In the genomic region with DNA sequence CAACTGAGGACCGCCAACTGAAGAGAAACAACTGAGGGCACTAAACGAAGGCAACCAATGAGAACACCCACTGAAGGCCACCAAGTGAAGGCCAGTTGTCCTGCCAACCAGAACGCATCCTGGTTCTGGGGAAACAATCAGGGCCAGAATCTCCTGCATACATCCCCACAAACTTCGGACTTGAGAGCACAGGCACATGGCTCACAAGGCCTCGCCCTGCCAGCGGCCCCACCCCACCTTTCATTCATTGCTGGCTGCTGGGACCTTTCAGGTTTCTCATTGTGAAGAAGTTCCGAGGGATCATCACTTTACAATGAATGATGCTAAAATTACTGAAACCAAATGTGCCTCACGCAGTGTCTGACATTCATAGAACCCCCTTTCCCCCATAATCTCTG, we compare ENCODE assay signal across 34 cellular contexts.
"Had no signal": no experiment of that assay in that cellular context is flagged by ENCODE, and none has a peak within 500 bp of the region (broad histone marks: within the 10 kb centered on the region; RNA-seq: fewer than 3 reads in every experiment).

No MANE protein-coding gene starts in this region.

- H3K9me3 ChIP-seq: ascending aorta, esophagus squamous epithelium, gastroesophageal sphincter, heart right ventricle had no signal

- H3K36me3 Mint-ChIP-seq: activated CD4-positive, alpha-beta memory T cell treated with anti-CD3 and anti-CD28 coated beads for 36 hours; activated CD8-positive, alpha-beta memory T cell treated with anti-CD3 and anti-CD28 coated beads, Interleukin-2, amount 10 ng/mL, durations not matched to agents 7 days and 5 days; activated naive CD4-positive, alpha-beta T cell treated with anti-CD3 and anti-CD28 coated beads, Interleukin-2, amount 10 ng/mL, durations not matched to agents 7 days and 5 days; activated naive CD4-positive, alpha-beta T cell treated with anti-CD3 and anti-CD28 coated beads, Interleukin-2, amount 50 U/mL, for 72 hours; activated naive CD8-positive, alpha-beta T cell treated with anti-CD3 and anti-CD28 coated beads, Interleukin-2, amount 10 ng/mL, durations not matched to agents 7 days and 5 days; brain; T-cell had no signal

- H3K27me3 ChIP-seq: ascending aorta, breast epithelium, cardiac muscle cell had no signal

- H3K27ac Mint-ChIP-seq: activated B cell treated with CpG ODN at 0.5 μM for 24 hours; activated CD4-positive, alpha-beta memory T cell treated with anti-CD3 and anti-CD28 coated beads for 36 hours; activated CD8-positive, alpha-beta memory T cell treated with anti-CD3 and anti-CD28 coated beads, Interleukin-2, amount 10 ng/mL, durations not matched to agents 7 days and 5 days; activated CD8-positive, alpha-beta T cell treated with anti-CD3 and anti-CD28 coated beads, Interleukin-2, amount 10 ng/mL, durations not matched to agents 7 days and 5 days; activated naive CD4-positive, alpha-beta T cell treated with anti-CD3 and anti-CD28 coated beads, Interleukin-2, amount 10 ng/mL, durations not matched to agents 7 days and 5 days; activated naive CD4-positive, alpha-beta T cell treated with anti-CD3 and anti-CD28 coated beads, Interleukin-2, amount 50 U/mL, for 72 hours; activated naive CD8-positive, alpha-beta T cell treated with anti-CD3 and anti-CD28 coated beads, Interleukin-2, amount 10 ng/mL, durations not matched to agents 7 days and 5 days; activated T-helper 1 cell treated with anti-CD3 and anti-CD28 coated beads, Interleukin-12 subunit alpha, Interleukin-12 subunit beta, Interleukin-2, Interleukin-4 antibody, amounts not matched to agents 30 ng/mL and 10 ng/mL and 1 ng/mL, durations not matched to agents 14 hours and 24 hours and 36 hours; activated T-helper 2 cell treated with anti-CD3 and anti-CD28 coated beads, Interferon-gamma antibody, Interleukin-2, Interleukin-4, amounts not matched to agents 10 μg/mL and 5 μg/mL and 100 μg/mL, durations not matched to agents 14 hours and 24 hours and 36 hours; brain; effector memory CD8-positive, alpha-beta T cell; T-cell; T-helper 1 cell treated with Interleukin-12 subunit alpha and Interleukin-12 subunit beta and Interleukin-4 antibody, amounts not matched to agents 30 μg/mL and 1 μg/mL, for 36 hours; T-helper 2 cell treated with Interferon-gamma antibody and Interleukin-4, amounts not matched to agents 5 μg/mL and 100 μg/mL, for 36 hours had no signal

- DNase-seq: activated B cell treated with CpG ODN at 0.5 μM for 24 hours; activated CD4-positive, alpha-beta memory T cell treated with anti-CD3 and anti-CD28 coated beads for 36 hours; activated CD4-positive, alpha-beta T cell treated with anti-CD3 and anti-CD28 coated beads for 48 hours; activated CD8-positive, alpha-beta memory T cell treated with anti-CD3 and anti-CD28 coated beads, Interleukin-2, amount 10 ng/mL, durations not matched to agents 7 days and 5 days; activated CD8-positive, alpha-beta memory T cell treated with anti-CD3 and anti-CD28 coated beads, Interleukin-2, amount 50 U/mL, for 4 hours; activated CD8-positive, alpha-beta T cell treated with anti-CD3 and anti-CD28 coated beads, Interleukin-2, amount 10 ng/mL, durations not matched to agents 7 days and 5 days; activated gamma-delta T cell; activated naive CD4-positive, alpha-beta T cell; activated naive CD4-positive, alpha-beta T cell treated with anti-CD3 and anti-CD28 coated beads, Interleukin-2, amount 10 ng/mL, durations not matched to agents 7 days and 5 days; activated naive CD8-positive, alpha-beta T cell treated with anti-CD3 and anti-CD28 coated beads, Interleukin-2, amount 10 ng/mL, durations not matched to agents 7 days and 5 days; activated T-cell treated with anti-CD3 and anti-CD28 coated beads, Interleukin-2, amount 50 U/mL, for 1 hour; activated T-cell treated with anti-CD3 and anti-CD28 coated beads, Interleukin-2, amount 50 U/mL, for 48 hours; central memory CD4-positive, alpha-beta T cell; cerebellar nuclear complex; cortex of kidney; dermis blood vessel endothelial cell; effector CD4-positive, alpha-beta T cell; effector memory CD8-positive, alpha-beta T cell; esophagus squamous epithelium; foreskin melanocyte; heart right ventricle; T-cell; T1000; WERI-Rb-1 had no signal

- H3K9me3 Mint-ChIP-seq: activated B cell treated with CpG ODN at 0.5 μM for 24 hours; activated CD4-positive, alpha-beta memory T cell treated with anti-CD3 and anti-CD28 coated beads for 36 hours; activated naive CD4-positive, alpha-beta T cell treated with anti-CD3 and anti-CD28 coated beads, Interleukin-2, amount 10 ng/mL, durations not matched to agents 7 days and 5 days; activated naive CD4-positive, alpha-beta T cell treated with anti-CD3 and anti-CD28 coated beads, Interleukin-2, amount 50 U/mL, for 72 hours; activated naive CD8-positive, alpha-beta T cell treated with anti-CD3 and anti-CD28 coated beads, Interleukin-2, amount 10 ng/mL, durations not matched to agents 7 days and 5 days; activated T-helper 1 cell treated with anti-CD3 and anti-CD28 coated beads, Interleukin-12 subunit alpha, Interleukin-12 subunit beta, Interleukin-2, Interleukin-4 antibody, amounts not matched to agents 30 ng/mL and 10 ng/mL and 1 ng/mL, durations not matched to agents 14 hours and 24 hours and 36 hours; activated T-helper 2 cell treated with anti-CD3 and anti-CD28 coated beads, Interferon-gamma antibody, Interleukin-2, Interleukin-4, amounts not matched to agents 10 μg/mL and 5 μg/mL and 100 μg/mL, durations not matched to agents 14 hours and 24 hours and 36 hours; brain; effector memory CD8-positive, alpha-beta T cell; T-cell; T-helper 1 cell treated with Interleukin-12 subunit alpha and Interleukin-12 subunit beta and Interleukin-4 antibody, amounts not matched to agents 30 μg/mL and 1 μg/mL, for 36 hours; T-helper 2 cell treated with Interferon-gamma antibody and Interleukin-4, amounts not matched to agents 5 μg/mL and 100 μg/mL, for 36 hours had no signal

- H3K27ac ChIP-seq: ascending aorta, breast epithelium, cardiac muscle cell, esophagus squamous epithelium, gastroesophageal sphincter, heart right ventricle, WERI-Rb-1 had no signal

- H3K4me3 Mint-ChIP-seq: activated B cell treated with CpG ODN at 0.5 μM for 24 hours; activated CD4-positive, alpha-beta memory T cell treated with anti-CD3 and anti-CD28 coated beads for 36 hours; activated CD8-positive, alpha-beta memory T cell treated with anti-CD3 and anti-CD28 coated beads, Interleukin-2, amount 10 ng/mL, durations not matched to agents 7 days and 5 days; activated CD8-positive, alpha-beta T cell treated with anti-CD3 and anti-CD28 coated beads, Interleukin-2, amount 10 ng/mL, durations not matched to agents 7 days and 5 days; activated naive CD4-positive, alpha-beta T cell treated with anti-CD3 and anti-CD28 coated beads, Interleukin-2, amount 10 ng/mL, durations not matched to agents 7 days and 5 days; activated naive CD8-positive, alpha-beta T cell treated with anti-CD3 and anti-CD28 coated beads, Interleukin-2, amount 10 ng/mL, durations not matched to agents 7 days and 5 days; activated T-helper 1 cell treated with anti-CD3 and anti-CD28 coated beads, Interleukin-12 subunit alpha, Interleukin-12 subunit beta, Interleukin-2, Interleukin-4 antibody, amounts not matched to agents 30 ng/mL and 10 ng/mL and 1 ng/mL, durations not matched to agents 14 hours and 24 hours and 36 hours; brain; effector memory CD8-positive, alpha-beta T cell; T-cell; T-helper 1 cell treated with Interleukin-12 subunit alpha and Interleukin-12 subunit beta and Interleukin-4 antibody, amounts not matched to agents 30 μg/mL and 1 μg/mL, for 36 hours; T-helper 2 cell treated with Interferon-gamma antibody and Interleukin-4, amounts not matched to agents 5 μg/mL and 100 μg/mL, for 36 hours had no signal

- H3K4me1 ChIP-seq: ascending aorta, breast epithelium, esophagus squamous epithelium, gastroesophageal sphincter, heart right ventricle had no signal
